ENCODE assay signal across 10 cellular contexts in genomic region chr17:3754458-3755334, GRCh38. TPM values are rescaled to one million over a fixed set of nuclear protein-coding genes. Genes with fewer than 3 reads are reported as not detected.
DNase-seq lines count a peak whose midpoint lies in the region; ATAC-seq and TF ChIP-seq lines count a peak whose summit lies in the region.
"Had no signal": no experiment of that assay in that cellular context is flagged by ENCODE, and none has a peak within 500 bp of the region (broad histone marks: within the 10 kb centered on the region; RNA-seq: fewer than 3 reads in every experiment).

No MANE protein-coding gene starts in this region.

- peak overlapping the region in 8 of 9 donors; percentile 36 to 87 (median 80) for H3K27ac Mint-ChIP-seq in naive thymus-derived CD4-positive, alpha-beta T cell

- peaks cover 16 to 39% (median 27%) of the 10 kb centered on the region in 7 donors for H3K4me1 Mint-ChIP-seq in naive thymus-derived CD4-positive, alpha-beta T cell

- H3K4me3 ChIP-seq in ectodermal cell (ENCODE audit: insufficient read depth, low read depth, low read length) = peak overlapping the region; percentile 43
- peak overlapping the region; percentile 59 for H3K4me3 ChIP-seq in naive thymus-derived CD4-positive, alpha-beta T cell (ENCODE audit: low read length)
- H3K4me3 ChIP-seq in thyroid gland (replicated peaks in 1 of 3) = peak overlapping the region in 2 of 3 donors; percentile 35 to 40

- WGBS in ectodermal cell, 2 experiments = 15 to 20% methylated on average over 56 of the region's 56 CpGs
- WGBS in thyroid gland, 2 donors = 7 to 32% methylated on average over 12 to 40 of the region's 56 CpGs

- no peaks in the 10 kb centered on the region for H3K9me3 ChIP-seq in ectodermal cell (ENCODE audit: control insufficient read depth, low read length)
- no peaks in the 10 kb centered on the region for H3K9me3 ChIP-seq in naive thymus-derived CD4-positive, alpha-beta T cell (ENCODE audit: control insufficient read depth in 2 of 3, low read length in 3 of 3)
- no peaks in the 10 kb centered on the region for H3K9me3 ChIP-seq in thyroid gland

- H3K27me3 Mint-ChIP-seq in naive thymus-derived CD4-positive, alpha-beta T cell = no peaks in the 10 kb centered on the region
- H3K27me3 Mint-ChIP-seq: activated naive CD8-positive, alpha-beta T cell had no signal

- peak overlapping the region in 7 of 10 donors; percentile 17 to 77 (median 57) for H3K4me3 Mint-ChIP-seq in naive thymus-derived CD4-positive, alpha-beta T cell

- TF ChIP-seq EP300 in Ishikawa (IDR thresholded peaks at IDR 0.05; ENCODE audit: borderline replicate concordance) = 0 out of 2 replicates have a peak, but pooled peaks have one; percentile 16

- no peak for TF ChIP-seq CTCF in thyroid gland (IDR thresholded peaks at IDR 0.05)

- H3K27ac ChIP-seq in ectodermal cell (ENCODE audit: insufficient read depth, low read depth, low read length, poor library complexity, severe bottlenecking) = no peak overlapping the region
- H3K27ac ChIP-seq in naive thymus-derived CD4-positive, alpha-beta T cell (ENCODE audit: low read depth, low read length) = peak overlapping the region; percentile 80
- peak overlapping the region in 1 of 3 donors; percentile 33 for H3K27ac ChIP-seq in thyroid gland

- peak; percentile 98 for ATAC-seq in naive thymus-derived CD4-positive, alpha-beta T cell
- ATAC-seq in GM18520 (IDR thresholded peaks at IDR 0.05; ENCODE audit: unreplicated experiment) = no peak
- no peak for ATAC-seq in HG02610 (IDR thresholded peaks at IDR 0.05; ENCODE audit: unreplicated experiment)

- H3K36me3 Mint-ChIP-seq in naive thymus-derived CD4-positive, alpha-beta T cell = peaks cover 0 to 6% (median 0%) of the 10 kb centered on the region in 5 donors

- H3K4me1 ChIP-seq in ectodermal cell (ENCODE audit: control insufficient read depth, insufficient read depth, low read length) (no peaks in the 10 kb centered on the region), thyroid gland (peaks cover 0 to 8% of the 10 kb centered on the region in 2 donors)
- H3K4me1 ChIP-seq in naive thymus-derived CD4-positive, alpha-beta T cell (ENCODE audit: control insufficient read depth in 2 of 2, insufficient read depth in 2 of 2, low read length in 2 of 2) = peaks cover 20 to 29% of the 10 kb centered on the region in 2 donors

- intact Hi-C loops in naive thymus-derived CD4-positive, alpha-beta T cell (cut with micrococcal nuclease) = loop anchor here in 1 of 2 donors (1.0 to 10.0 kb wide), 5 partner anchors 11 to 210 kb away; partner anchors contain the start of genes ATP2A3 and NCBP3
- intact Hi-C loops in thyroid gland (cut with DNase I) = no loop called here

- TF ChIP-seq RAD21 in Ishikawa (IDR thresholded peaks at IDR 0.05; ENCODE audit: low read depth) = no peak

- H3K27me3 ChIP-seq in ectodermal cell (ENCODE audit: control insufficient read depth, insufficient read depth, low read length, poor library complexity, severe bottlenecking) (no peaks in the 10 kb centered on the region), thyroid gland (no peaks in the 10 kb centered on the region)
- no peaks in the 10 kb centered on the region for H3K27me3 ChIP-seq in naive thymus-derived CD4-positive, alpha-beta T cell (ENCODE audit: control insufficient read depth in 2 of 2, insufficient read depth in 2 of 2, low read length in 2 of 2)

- POLR2A ChIA-PET in naive thymus-derived CD4-positive, alpha-beta T cell (lab: Charles Lee) = interaction anchor here (1.0 to 3.2 kb wide), 5 partner anchors 11 to 90 kb away, joined by 3 to 12 read pairs (median 4); partner anchors contain the start of gene HASPIN

- peak in 1 of 2 donors; percentile 78 for TF ChIP-seq POLR2A in thyroid gland (IDR thresholded peaks at IDR 0.05)

- CTCF ChIA-PET in naive thymus-derived CD4-positive, alpha-beta T cell (lab: Charles Lee) = interaction anchor here (1.1 to 2.7 kb wide), 3 partner anchors 14 to 17 kb away, joined by 3 to 11 read pairs (median 4); no protein-coding TSS in a partner anchor

- H3K36me3 ChIP-seq in ectodermal cell (ENCODE audit: control insufficient read depth, insufficient read depth, low read length) = no peaks in the 10 kb centered on the region
- no peaks in the 10 kb centered on the region for H3K36me3 ChIP-seq in naive thymus-derived CD4-positive, alpha-beta T cell (ENCODE audit: control insufficient read depth in 2 of 3, insufficient read depth in 3 of 3, low read length in 3 of 3)
- H3K36me3 ChIP-seq in thyroid gland = no peaks in the 10 kb centered on the region

- peak; percentile 29 for DNase-seq in AG20443 (ENCODE audit: low spot score)
- DNase-seq in activated CD4-positive, CD25-positive, alpha-beta regulatory T cell treated with anti-CD3 and anti-CD28 coated beads, Interleukin-2, amount 50 U/mL, for 72 hours = peak; percentile 71
- peak; percentile 46 to 87 (median 77) for DNase-seq in naive thymus-derived CD4-positive, alpha-beta T cell
- peak; percentile 91 to 95 for DNase-seq in thyroid gland
- DNase-seq: DND-41 had no signal

- H3K9me3 Mint-ChIP-seq in naive thymus-derived CD4-positive, alpha-beta T cell = peaks cover 0 to 4% (median 0%) of the 10 kb centered on the region in 11 donors

TF ChIP-seq in Ishikawa, 13 proteins besides CTCF, POLR2A, EP300 and RAD21 (continues in another document):
- TF ChIP-seq TEAD4 (IDR thresholded peaks at IDR 0.05) (no peak), CREB1 (IDR thresholded peaks at IDR 0.05; ENCODE audit: low read depth) (peak; percentile 26; the same call in 1 of the 2 replicates), TCF12 (IDR thresholded peaks at IDR 0.05; ENCODE audit: low read depth) (no peak), EGR1 (IDR thresholded peaks at IDR 0.05) (0 out of 2 replicates have a peak, but pooled peaks have one; percentile 4), REST (IDR thresholded peaks at IDR 0.05; ENCODE audit: low read depth) (no peak), NFIC (IDR thresholded peaks at IDR 0.05) (no peak), CEBPB (IDR thresholded peaks at IDR 0.05) (no peak), FOXM1 (IDR thresholded peaks at IDR 0.05; ENCODE audit: borderline replicate concordance, low read depth) (no peak), USF1 (IDR thresholded peaks at IDR 0.05) (peak; percentile 92), MAX (IDR thresholded peaks at IDR 0.05) (peak; percentile 27; the same call in 1 of the 2 replicates), YY1 (IDR thresholded peaks at IDR 0.05; ENCODE audit: low read depth) (no peak), ZBTB7A (IDR thresholded peaks at IDR 0.05; ENCODE audit: low read depth) (no peak; the same call in none of the 2 replicates)

RNA-seq across cellular contexts. Expression of gene HASPIN, which starts 31.0 kb away (rescaled TPM):
- polyA plus RNA-seq in ectodermal cell (2013, experiment 1 of 4) = 13.8 TPM
- polyA plus RNA-seq in ectodermal cell (2013, experiment 2 of 4) = 12.5 TPM
- polyA plus RNA-seq in ectodermal cell (2013, experiment 3 of 4) = 11.8 TPM
- 11.1 TPM for polyA plus RNA-seq in ectodermal cell (2013, experiment 4 of 4)
- total RNA-seq in naive thymus-derived CD4-positive, alpha-beta T cell = 10 to 100 TPM in 1 of 5 experiments, under 1 TPM in 4; 0.32 to 18.5 (median 0.35) TPM
- polyA plus RNA-seq in naive thymus-derived CD4-positive, alpha-beta T cell = under 1 TPM in 1 of 2 donors, not detected in 1; 0.28 TPM
- total RNA-seq in thyroid gland = under 1 TPM in 2 of 4 donors, not detected in 2; 0.13 to 0.21 TPM

RNA-seq across cellular contexts. Expression of gene ITGAE, which starts 46.3 kb away (rescaled TPM):
- 40.8 TPM for polyA plus RNA-seq in ectodermal cell (2013, experiment 1 of 4)
- polyA plus RNA-seq in ectodermal cell (2013, experiment 2 of 4) = 46.7 TPM
- polyA plus RNA-seq in ectodermal cell (2013, experiment 3 of 4) = 61.0 TPM
- polyA plus RNA-seq in ectodermal cell (2013, experiment 4 of 4) = 54.6 TPM
- total RNA-seq in naive thymus-derived CD4-positive, alpha-beta T cell = 10 to 100 TPM; 16.3 to 29.4 (median 19.6) TPM
- 10 to 100 TPM; 41.2 to 44.9 TPM for polyA plus RNA-seq in naive thymus-derived CD4-positive, alpha-beta T cell
- total RNA-seq in thyroid gland = 10 to 100 TPM in 3 of 4 donors, 1 to 10 TPM in 1; 5.5 to 31.9 (median 19.4) TPM

RNA-seq across cellular contexts. Expression of gene P2RX5, which starts 58.7 kb away (rescaled TPM):
- polyA plus RNA-seq in ectodermal cell (2013, experiment 1 of 4) = 0.48 TPM
- 0.50 TPM for polyA plus RNA-seq in ectodermal cell (2013, experiment 2 of 4)
- polyA plus RNA-seq in ectodermal cell (2013, experiment 3 of 4) = 1.1 TPM
- 1.3 TPM for polyA plus RNA-seq in ectodermal cell (2013, experiment 4 of 4)
- total RNA-seq in naive thymus-derived CD4-positive, alpha-beta T cell = 10 to 100 TPM; 10.7 to 94.5 (median 24.6) TPM
- polyA plus RNA-seq in naive thymus-derived CD4-positive, alpha-beta T cell = 10 to 100 TPM; 12.3 to 18.2 TPM
- under 1 TPM in 1 of 4 donors, not detected in 3; 0.54 TPM for total RNA-seq in thyroid gland

Comparison
In these comparisons a context has a peak if more than half of its experiments do, and no peak if none do; other contexts are left out.
1. DNase-seq: peak in every context shown above with its lines; median percentile 93 in thyroid gland; 77 in naive thymus-derived CD4-positive, alpha-beta T cell; 71 in activated CD4-positive, CD25-positive, alpha-beta regulatory T cell treated with anti-CD3 and anti-CD28 coated beads, Interleukin-2, amount 50 U/mL, for 72 hours; 29 in AG20443.
2. RNA of gene P2RX5, which starts 58.7 kb away (total RNA-seq): 10.7 to 94.5 TPM in naive thymus-derived CD4-positive, alpha-beta T cell; 0.54 TPM in thyroid gland; every median in the first group is over 4 times any median in the second.
3. Peak in every context shown above with its lines, with median percentiles within 50 percentile points of each other: H3K4me3 ChIP-seq.